Comparison of ENCODE assay signal across 1 cellular context in genomic region chr21:33993286-33994231, GRCh38.
TF ChIP-seq lines count a peak whose summit lies in the region.

No MANE protein-coding gene starts in this region.

TF ChIP-seq in K562, 482 proteins besides CTCF, POLR2A, EP300 and RAD21 (continued from another document):
- no peak for TF ChIP-seq MLLT1 (IDR thresholded peaks at IDR 0.05)
- no peak for TF ChIP-seq E2F6 (IDR thresholded peaks at IDR 0.05; ENCODE audit: borderline replicate concordance in 1 of 2, extremely low read depth in 1 of 2, insufficient read depth in 1 of 2, insufficient read length in 1 of 2, low read depth in 1 of 2, low read length in 1 of 2, poor library complexity in 1 of 2, severe bottlenecking in 1 of 2)
- TF ChIP-seq ZNF76 (CRISPR knock-in tag; IDR thresholded peaks at IDR 0.05; ENCODE audit: borderline replicate concordance) = no peak
- TF ChIP-seq NFE2 (IDR thresholded peaks at IDR 0.05; ENCODE audit: low read depth) = no peak
- no peak; the same call in 1 of the 2 replicates for TF ChIP-seq GATA2 (CRISPR knock-in tag; IDR thresholded peaks at IDR 0.05)
- TF ChIP-seq STAG1 (CRISPR knock-in tag; IDR thresholded peaks at IDR 0.05; ENCODE audit: borderline replicate concordance) = no peak
- no peak for TF ChIP-seq NFRKB (IDR thresholded peaks at IDR 0.05; ENCODE audit: low read depth)
- 0 out of 2 replicates have a peak, but pooled peaks have one; percentile 13 for TF ChIP-seq ZNF41 (CRISPR knock-in tag; conservative IDR thresholded peaks at IDR 0.05)
- no peak for TF ChIP-seq TCF7L2 (IDR thresholded peaks at IDR 0.05; ENCODE audit: low read depth, low read length)
- TF ChIP-seq TAF1 (IDR thresholded peaks at IDR 0.05; ENCODE audit: control insufficient read depth, extremely low read depth, insufficient read depth, low read length, severe bottlenecking) = no peak
- 0 out of 2 replicates have a peak, but pooled peaks have one; percentile 8 for TF ChIP-seq ZNF449 (CRISPR knock-in tag; IDR thresholded peaks at IDR 0.05)
- TF ChIP-seq, protein P1, sequence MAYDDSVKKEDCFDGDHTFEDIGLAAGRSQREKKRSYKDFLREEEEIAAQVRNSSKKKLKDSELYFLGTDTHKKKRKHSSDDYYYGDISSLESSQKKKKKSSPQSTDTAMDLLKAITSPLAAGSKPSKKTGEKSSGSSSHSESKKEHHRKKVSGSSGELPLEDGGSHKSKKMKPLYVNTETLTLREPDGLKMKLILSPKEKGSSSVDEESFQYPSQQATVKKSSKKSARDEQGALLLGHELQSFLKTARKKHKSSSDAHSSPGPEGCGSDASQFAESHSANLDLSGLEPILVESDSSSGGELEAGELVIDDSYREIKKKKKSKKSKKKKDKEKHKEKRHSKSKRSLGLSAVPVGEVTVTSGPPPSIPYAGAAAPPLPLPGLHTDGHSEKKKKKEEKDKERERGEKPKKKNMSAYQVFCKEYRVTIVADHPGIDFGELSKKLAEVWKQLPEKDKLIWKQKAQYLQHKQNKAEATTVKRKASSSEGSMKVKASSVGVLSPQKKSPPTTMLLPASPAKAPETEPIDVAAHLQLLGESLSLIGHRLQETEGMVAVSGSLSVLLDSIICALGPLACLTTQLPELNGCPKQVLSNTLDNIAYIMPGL (CRISPR knock-in tag; IDR thresholded peaks at IDR 0.05) = no peak
- no peak for TF ChIP-seq ZNF146 (CRISPR knock-in tag; IDR thresholded peaks at IDR 0.05; ENCODE audit: unreplicated experiment)
- TF ChIP-seq GABPA (tag; conservative IDR thresholded peaks at IDR 0.05; ENCODE audit: low read depth) = no peak
- no peak for TF ChIP-seq ZNF589 (CRISPR knock-in tag; IDR thresholded peaks at IDR 0.05; ENCODE audit: low read depth)
- no peak for TF ChIP-seq TFAP4 (CRISPR knock-in tag; IDR thresholded peaks at IDR 0.05; ENCODE audit: borderline replicate concordance)
- TF ChIP-seq U2AF2 (optimal IDR thresholded peaks at IDR 0.05; ENCODE audit: low read depth, low read length) = no peak
- no peak for TF ChIP-seq HEY1 (CRISPR knock-in tag; IDR thresholded peaks at IDR 0.05; ENCODE audit: borderline replicate concordance)
- 0 out of 2 replicates have a peak, but pooled peaks have one; percentile 27 for TF ChIP-seq ZNF324 (CRISPR knock-in tag; IDR thresholded peaks at IDR 0.05)
- TF ChIP-seq, protein P2, sequence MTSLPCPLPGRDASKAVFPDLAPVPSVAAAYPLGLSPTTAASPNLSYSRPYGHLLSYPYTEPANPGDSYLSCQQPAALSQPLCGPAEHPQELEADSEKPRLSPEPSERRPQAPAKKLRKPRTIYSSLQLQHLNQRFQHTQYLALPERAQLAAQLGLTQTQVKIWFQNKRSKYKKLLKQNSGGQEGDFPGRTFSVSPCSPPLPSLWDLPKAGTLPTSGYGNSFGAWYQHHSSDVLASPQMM (CRISPR knock-in tag; IDR thresholded peaks at IDR 0.05) = no peak
- TF ChIP-seq YY1 (IDR thresholded peaks at IDR 0.05; ENCODE audit: borderline replicate concordance in 1 of 3, control insufficient read depth in 1 of 3, extremely low read depth in 1 of 3, insufficient read depth in 3 of 3, insufficient read length in 1 of 3, insufficient replicate concordance in 2 of 3, low read depth in 1 of 3, low read length in 2 of 3) = peak in 1 of 3 experiments; percentile 43
- TF ChIP-seq PRPF4 (IDR thresholded peaks at IDR 0.05; ENCODE audit: insufficient read depth, low read depth, low read length, poor library complexity, severe bottlenecking) = no peak
- TF ChIP-seq, protein P3, sequence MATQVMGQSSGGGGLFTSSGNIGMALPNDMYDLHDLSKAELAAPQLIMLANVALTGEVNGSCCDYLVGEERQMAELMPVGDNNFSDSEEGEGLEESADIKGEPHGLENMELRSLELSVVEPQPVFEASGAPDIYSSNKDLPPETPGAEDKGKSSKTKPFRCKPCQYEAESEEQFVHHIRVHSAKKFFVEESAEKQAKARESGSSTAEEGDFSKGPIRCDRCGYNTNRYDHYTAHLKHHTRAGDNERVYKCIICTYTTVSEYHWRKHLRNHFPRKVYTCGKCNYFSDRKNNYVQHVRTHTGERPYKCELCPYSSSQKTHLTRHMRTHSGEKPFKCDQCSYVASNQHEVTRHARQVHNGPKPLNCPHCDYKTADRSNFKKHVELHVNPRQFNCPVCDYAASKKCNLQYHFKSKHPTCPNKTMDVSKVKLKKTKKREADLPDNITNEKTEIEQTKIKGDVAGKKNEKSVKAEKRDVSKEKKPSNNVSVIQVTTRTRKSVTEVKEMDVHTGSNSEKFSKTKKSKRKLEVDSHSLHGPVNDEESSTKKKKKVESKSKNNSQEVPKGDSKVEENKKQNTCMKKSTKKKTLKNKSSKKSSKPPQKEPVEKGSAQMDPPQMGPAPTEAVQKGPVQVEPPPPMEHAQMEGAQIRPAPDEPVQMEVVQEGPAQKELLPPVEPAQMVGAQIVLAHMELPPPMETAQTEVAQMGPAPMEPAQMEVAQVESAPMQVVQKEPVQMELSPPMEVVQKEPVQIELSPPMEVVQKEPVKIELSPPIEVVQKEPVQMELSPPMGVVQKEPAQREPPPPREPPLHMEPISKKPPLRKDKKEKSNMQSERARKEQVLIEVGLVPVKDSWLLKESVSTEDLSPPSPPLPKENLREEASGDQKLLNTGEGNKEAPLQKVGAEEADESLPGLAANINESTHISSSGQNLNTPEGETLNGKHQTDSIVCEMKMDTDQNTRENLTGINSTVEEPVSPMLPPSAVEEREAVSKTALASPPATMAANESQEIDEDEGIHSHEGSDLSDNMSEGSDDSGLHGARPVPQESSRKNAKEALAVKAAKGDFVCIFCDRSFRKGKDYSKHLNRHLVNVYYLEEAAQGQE (CRISPR knock-in tag; IDR thresholded peaks at IDR 0.05; ENCODE audit: low read depth) = 0 out of 2 replicates have a peak, but pooled peaks have one; percentile 41
- TF ChIP-seq NCOA1 (IDR thresholded peaks at IDR 0.05; ENCODE audit: low read depth) = no peak
TF ChIP-seq in K562: peak in this region for 20.
